In the genomic region with DNA sequence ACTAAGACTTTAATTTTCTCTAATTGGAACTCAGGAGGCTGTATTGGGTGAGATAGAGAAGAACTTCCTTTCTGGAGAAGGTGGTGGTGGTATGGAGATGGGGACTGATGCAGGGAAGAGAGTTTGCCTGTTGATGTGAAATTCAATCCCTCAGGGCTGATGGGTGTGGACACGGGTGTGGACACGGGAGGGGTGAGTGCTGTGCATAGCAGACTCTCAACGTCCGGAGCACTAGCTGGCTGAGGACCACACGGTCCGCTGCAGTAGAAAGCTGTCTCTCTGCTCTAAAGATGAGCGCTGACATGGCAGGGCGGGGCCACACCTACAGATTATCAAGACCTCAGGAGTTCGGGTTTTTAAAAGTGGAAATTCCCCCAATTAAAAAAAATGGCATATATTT, we compare ENCODE assay signal across 7 cellular contexts.
"Had no signal": no experiment of that assay in that cellular context is flagged by ENCODE, and none has a peak within 500 bp of the region (broad histone marks: within the 10 kb centered on the region; RNA-seq: fewer than 3 reads in every experiment).

No MANE protein-coding gene starts in this region.

- H3K36me3 ChIP-seq: HAP-1 had no signal

- H3K4me1 ChIP-seq: HAP-1 had no signal

- H3K9me3 ChIP-seq: HAP-1 had no signal

- H3K9ac ChIP-seq: GM23248 had no signal

- H3K4me3 ChIP-seq: GM23248, HAP-1 had no signal

- ATAC-seq: HCT116 had no signal

- H2AFZ ChIP-seq: GM23248 had no signal

- H3K27ac ChIP-seq: GM23248 had no signal

- DNase-seq: GM23248, GOT3, H7, IMR-90, KBM-7 had no signal
